In genomic region chr18:79372461-79372860, GRCh38 we compare ENCODE assay signal across 26 cellular contexts. TPM values are rescaled to one million over a fixed set of nuclear protein-coding genes. Genes with fewer than 3 reads are reported as not detected.
DNase-seq lines count a peak whose midpoint lies in the region; ATAC-seq and TF ChIP-seq lines count a peak whose summit lies in the region.
"Had no signal": no experiment of that assay in that cellular context is flagged by ENCODE, and none has a peak within 500 bp of the region (broad histone marks: within the 10 kb centered on the region; RNA-seq: fewer than 3 reads in every experiment).

No MANE protein-coding gene starts in this region.

- peaks cover 16% of the 10 kb centered on the region for H3K36me3 ChIP-seq in left ventricle myocardium inferior
- H3K36me3 ChIP-seq in spleen = peaks cover 0 to 60% (median 12%) of the 10 kb centered on the region in 6 donors
- H3K36me3 ChIP-seq in transverse colon = peaks cover 0 to 3% (median 0%) of the 10 kb centered on the region in 4 donors
- H3K36me3 ChIP-seq: SJSA1 had no signal

- no peak for TF ChIP-seq CTCF in left ventricle myocardium inferior (IDR thresholded peaks at IDR 0.05; ENCODE audit: borderline replicate concordance)
- no peak for TF ChIP-seq CTCF in spleen (IDR thresholded peaks at IDR 0.05 in 8 of 11, conservative IDR thresholded peaks at IDR 0.05 in 3 of 11)
- no peak for TF ChIP-seq CTCF in transverse colon (IDR thresholded peaks at IDR 0.05)

- DNase-seq in cardiac septum (ENCODE audit: low spot score) (peak; percentile 63), left ventricle myocardium inferior (no peak), spleen (peak; percentile 51), SIG-M5 treated with dmso at 0.1 percent for 504 hours (lab: John Stamatoyannopoulos, UW; ENCODE audit: unreplicated experiment) (no peak), transverse colon (no peak)
- DNase-seq: C1 segment of cervical spinal cord; CD8-positive, alpha-beta memory T cell; DMS 273 treated with DMSO at 0.1 percent for 48 hours; DMS79; EL; GDM1; Karpas-422; NCI-H1105; NCI-H1436 treated with DMSO at 0.1 percent for 48 hours; NCI-H187 treated with DMSO at 0.1 percent for 48 hours; NCI-H2107; NCI-H446; NCI-H524 treated with DMSO at 0.1 percent for 48 hours; NCI-H774; NK-92 treated with Interleukin-12 subunit alpha and Interleukin-12 subunit beta, amount 100 ng/mL, for 24 hours; PC-3 had no signal

- intact Hi-C loops in cardiac septum (cut with DNase I) (no loop called here), left ventricle myocardium inferior (cut with micrococcal nuclease) (no loop called here), spleen (cut with DNase I; ENCODE audit: low total_unique reads) (no loop called here), transverse colon (cut with DNase I; ENCODE audit: low total_unique reads) (no loop called here)

- H3K4me3 ChIP-seq in left ventricle myocardium inferior (no peak overlapping the region), spleen (no peak overlapping the region), transverse colon (no peak overlapping the region)
- H3K4me3 ChIP-seq: GM12878, SJSA1 had no signal

- 82 to 97% (median 95%) methylated on average over 10 of the region's 10 CpGs for WGBS in spleen, 5 donors
- WGBS in transverse colon (ENCODE audit: low coverage in 1 of 2), 2 donors = 92% methylated on average over 6 to 10 of the region's 10 CpGs

- in situ Hi-C loops in transverse colon (cut with MboI; ENCODE audit: low pct_ligation_motif_present in 1 of 4, low pct_unique_long_range_greater_than_20kb in 1 of 4, low sequenced_read_pairs in 3 of 4) = loop anchor here in 3 of 4 donors (5.0 to 10.0 kb wide), 4 partner anchors 162 to 282 kb away; no protein-coding TSS in a partner anchor

- H3K27ac ChIP-seq in left ventricle myocardium inferior (replicated peaks) (no peak overlapping the region), cingulate gyrus (ENCODE audit: low read depth, low read length) (peak overlapping the region; percentile 4), spleen (no peak overlapping the region), transverse colon (no peak overlapping the region)
- H3K27ac ChIP-seq: SJSA1 had no signal

- no peak for TF ChIP-seq EP300 in transverse colon (IDR thresholded peaks at IDR 0.05; ENCODE audit: low read depth)

- H3K27me3 ChIP-seq in left ventricle myocardium inferior (ENCODE audit: low read depth) = no peaks in the 10 kb centered on the region
- no peaks in the 10 kb centered on the region for H3K27me3 ChIP-seq in spleen (replicated peaks in 1 of 7)
- H3K27me3 ChIP-seq in transverse colon = no peaks in the 10 kb centered on the region
- H3K27me3 ChIP-seq: SJSA1 had no signal

- no peak for TF ChIP-seq POLR2A in spleen (IDR thresholded peaks at IDR 0.05)
- no peak for TF ChIP-seq POLR2A in transverse colon (IDR thresholded peaks at IDR 0.05)

- no peaks in the 10 kb centered on the region for H3K4me1 ChIP-seq in left ventricle myocardium inferior
- H3K4me1 ChIP-seq in spleen = peaks cover 11 to 24% (median 15%) of the 10 kb centered on the region in 6 donors
- no peaks in the 10 kb centered on the region for H3K4me1 ChIP-seq in transverse colon
- H3K4me1 ChIP-seq: SJSA1 had no signal

- ATAC-seq in GM21526 (IDR thresholded peaks at IDR 0.05; ENCODE audit: low FRiP score, unreplicated experiment) = no peak
- ATAC-seq: GM12878, PC-3 had no signal

- H3K9me3 ChIP-seq in left ventricle myocardium inferior (replicated peaks) = no peaks in the 10 kb centered on the region
- H3K9me3 ChIP-seq in spleen = no peaks in the 10 kb centered on the region
- no peaks in the 10 kb centered on the region for H3K9me3 ChIP-seq in transverse colon
- H3K9me3 ChIP-seq: SJSA1 had no signal

RNA-seq across cellular contexts. Expression of gene NFATC1, which starts 23.3 kb away (rescaled TPM):
- total RNA-seq in cardiac septum = 16.4 TPM
- total RNA-seq in left ventricle myocardium inferior = 18.3 TPM
- total RNA-seq in spleen = 10 to 100 TPM; 38.6 to 64.9 (median 56.1) TPM
- polyA plus RNA-seq in spleen = 10 to 100 TPM; 20.7 to 36.4 (median 30.0) TPM
- 10 to 100 TPM in 3 of 4 donors, 1 to 10 TPM in 1; 5.3 to 19.1 (median 11.8) TPM for total RNA-seq in transverse colon
- total RNA-seq: HT-29 had no signal

Comparison
In these comparisons a context has a peak if more than half of its experiments do, and no peak if none do; other contexts are left out.
1. DNase-seq: peak in cardiac septum (single experiment) and spleen (single experiment); none in left ventricle myocardium inferior (single experiment), SIG-M5 treated with dmso at 0.1 percent for 504 hours (single experiment) and transverse colon (single experiment).